ENCODE assay signal across 10 cellular contexts in the genomic region with DNA sequence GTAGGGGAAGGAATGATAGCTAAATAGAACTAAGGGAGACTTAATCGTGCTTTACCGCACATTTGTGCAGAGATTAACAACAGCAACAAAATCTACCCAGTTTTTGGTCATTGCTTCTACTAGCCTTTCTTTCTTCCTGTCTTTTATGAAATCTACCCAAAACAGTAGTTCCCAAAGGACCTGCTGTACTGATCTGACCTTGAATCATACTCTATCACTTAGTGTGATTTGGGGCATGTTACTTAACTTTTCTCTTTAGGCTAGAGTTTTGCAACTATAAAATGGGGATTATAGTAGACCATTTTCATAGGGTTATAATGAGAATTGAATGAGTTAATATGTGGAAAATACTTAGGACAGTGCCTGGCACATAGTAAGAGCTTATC. TPM values are rescaled to one million over a fixed set of nuclear protein-coding genes. Genes with fewer than 3 reads are reported as not detected.
A peak's percentile ranks its signal among the peaks of the same experiment; 100 is the strongest.
DNase-seq lines count a peak whose midpoint lies in the region; ATAC-seq, FAIRE-seq and TF ChIP-seq lines count a peak whose summit lies in the region.
"Had no signal": no experiment of that assay in that cellular context is flagged by ENCODE, and none has a peak within 500 bp of the region (broad histone marks: within the 10 kb centered on the region; RNA-seq: fewer than 3 reads in every experiment).

No MANE protein-coding gene starts in this region.

- no peaks in the 10 kb centered on the region for H3K9me3 Mint-ChIP-seq in CD14-positive monocyte
- H3K9me3 Mint-ChIP-seq: activated B cell treated with CpG ODN at 0.5 μM for 24 hours, immature natural killer cell had no signal

- TF ChIP-seq POLR2A in uterus (IDR thresholded peaks at IDR 0.05) = no peak

- peak overlapping the region; percentile 21 for H3K4me2 ChIP-seq in neuronal stem cell (ENCODE audit: insufficient read depth, low read length, poor library complexity, severe bottlenecking)

- H3K27ac Mint-ChIP-seq in CD14-positive monocyte = no peak overlapping the region
- H3K27ac Mint-ChIP-seq: activated B cell treated with CpG ODN at 0.5 μM for 24 hours, immature natural killer cell had no signal

- H3K4me3 Mint-ChIP-seq in CD14-positive monocyte = no peak overlapping the region
- H3K4me3 Mint-ChIP-seq: activated B cell treated with CpG ODN at 0.5 μM for 24 hours, immature natural killer cell had no signal

- no CpG with 5 or more reads among the region's 2 CpGs for WGBS in neuronal stem cell (ENCODE audit: extremely low coverage in 2 of 2, insufficient read length in 2 of 2, insufficient replicate concordance in 1 of 2), 2 donors
- WGBS in pancreas, 2 donors = 35 to 38% methylated on average over 2 of the region's 2 CpGs

- H3K4me1 ChIP-seq in neuronal stem cell (ENCODE audit: control insufficient read depth in 2 of 2, insufficient read depth in 1 of 2, low read depth in 1 of 2, low read length in 2 of 2) (peaks cover 32 to 37% of the 10 kb centered on the region in 2 donors), uterus (peaks cover 14 to 28% of the 10 kb centered on the region in 2 donors), pancreas (peaks cover 30 to 43% (median 33%) of the 10 kb centered on the region in 3 donors)

- no peak overlapping the region for H3K18ac ChIP-seq in neuronal stem cell (ENCODE audit: low read length)

- H2BK12ac ChIP-seq in neuronal stem cell (ENCODE audit: low read length) = no peak overlapping the region

- no peak overlapping the region for H2BK5ac ChIP-seq in neuronal stem cell (ENCODE audit: low read length)

- H3K4me3 ChIP-seq in neuronal stem cell (ENCODE audit: low read length in 2 of 2) = no peak overlapping the region
- H3K4me3 ChIP-seq in uterus = no peak overlapping the region
- H3K4me3 ChIP-seq in pancreas = no peak overlapping the region

- no peaks in the 10 kb centered on the region for H3K79me1 ChIP-seq in neuronal stem cell (ENCODE audit: low read depth, low read length)

- FAIRE-seq in pancreas (lab: Jason Lieb, UNC) = no peak

- H2AFZ ChIP-seq in neuronal stem cell (ENCODE audit: low read length) = no peak overlapping the region

- no peak overlapping the region for H4K91ac ChIP-seq in neuronal stem cell (ENCODE audit: low read depth, low read length, poor library complexity)

- ATAC-seq in Right ventricle myocardium superior (ENCODE audit: poor library complexity) = peak; percentile 76
- ATAC-seq in pancreas = no peak

- H4K8ac ChIP-seq in neuronal stem cell (ENCODE audit: low read depth, low read length) = no peak overlapping the region

- H3K27me3 ChIP-seq in neuronal stem cell (ENCODE audit: control insufficient read depth in 3 of 3, insufficient read depth in 3 of 3, low read depth in 1 of 3, low read length in 3 of 3) (no peaks in the 10 kb centered on the region), uterus (no peaks in the 10 kb centered on the region), pancreas (no peaks in the 10 kb centered on the region)

- H3K9me3 ChIP-seq in neuronal stem cell (replicated peaks in 1 of 2; ENCODE audit: control insufficient read depth in 2 of 2, insufficient read depth in 1 of 2, low read depth in 1 of 2, low read length in 2 of 2) = no peaks in the 10 kb centered on the region
- H3K9me3 ChIP-seq in uterus = no peaks in the 10 kb centered on the region
- no peaks in the 10 kb centered on the region for H3K9me3 ChIP-seq in pancreas

- no peak overlapping the region for H3K14ac ChIP-seq in neuronal stem cell (ENCODE audit: low read length)

- H3K27ac ChIP-seq in angular gyrus (ENCODE audit: low read depth, low read length) (peak overlapping the region; percentile 49), neuronal stem cell (replicated peaks; ENCODE audit: low read length) (peak overlapping the region; percentile 77), uterus (peak overlapping the region; percentile 67 to 85), pancreas (peak overlapping the region in 2 of 4 donors; percentile 24 to 31)

- H3K4ac ChIP-seq in neuronal stem cell (ENCODE audit: low read length) = no peak overlapping the region

- H2BK120ac ChIP-seq in neuronal stem cell (ENCODE audit: low read depth, low read length) = no peak overlapping the region

- intact Hi-C loops in Right ventricle myocardium superior (cut with DNase I) = no loop called here
- intact Hi-C loops in uterus (cut with DNase I; ENCODE audit: low total_unique reads) = no loop called here
- intact Hi-C loops in pancreas (cut with DNase I) = no loop called here
- intact Hi-C loops in CD14-positive monocyte (cut with micrococcal nuclease) = no loop called here

- no peak overlapping the region for H2BK15ac ChIP-seq in neuronal stem cell (ENCODE audit: low read length)

- DNase-seq in Right ventricle myocardium superior = no peak
- no peak for DNase-seq in neuronal stem cell (ENCODE audit: low spot score)
- DNase-seq in uterus = no peak
- DNase-seq in stimulated activated CD4-positive, alpha-beta T cell treated with anti-CD3 and anti-CD28 coated beads, Interleukin-15, amount 100 ng/mL, for 24 hours = no peak
- DNase-seq in pancreas = no peak
- DNase-seq in CD14-positive monocyte (ENCODE audit: low spot score) = no peak
- DNase-seq: activated B cell treated with CpG ODN at 0.5 μM for 24 hours; effector CD4-positive, alpha-beta T cell; immature natural killer cell had no signal

- peaks cover 4% of the 10 kb centered on the region for H3K4me1 Mint-ChIP-seq in CD14-positive monocyte
- H3K4me1 Mint-ChIP-seq: activated B cell treated with CpG ODN at 0.5 μM for 24 hours, immature natural killer cell had no signal

- TF ChIP-seq CTCF in uterus (IDR thresholded peaks at IDR 0.05) (no peak), pancreas (IDR thresholded peaks at IDR 0.05) (no peak), CD14-positive monocyte (IDR thresholded peaks at IDR 0.05) (no peak)

- H3K36me3 ChIP-seq in neuronal stem cell (replicated peaks in 1 of 2; ENCODE audit: control insufficient read depth in 2 of 2, insufficient read depth in 2 of 2, low read length in 2 of 2) (no peaks in the 10 kb centered on the region), uterus (no peaks in the 10 kb centered on the region), pancreas (no peaks in the 10 kb centered on the region)

- H3K23ac ChIP-seq in neuronal stem cell (ENCODE audit: low read depth, low read length, poor library complexity) = no peak overlapping the region

- no peak overlapping the region for H3K9ac ChIP-seq in neuronal stem cell (ENCODE audit: low read depth, low read length, poor library complexity)

- H3K27me3 Mint-ChIP-seq in CD14-positive monocyte (ENCODE audit: low read depth in 3 of 3) = peaks cover 0 to 4% (median 0%) of the 10 kb centered on the region in 3 donors
- H3K27me3 Mint-ChIP-seq: activated B cell treated with CpG ODN at 0.5 μM for 24 hours had no signal

- no peaks in the 10 kb centered on the region for H3K36me3 Mint-ChIP-seq in CD14-positive monocyte
- H3K36me3 Mint-ChIP-seq: immature natural killer cell had no signal

- H2AK5ac ChIP-seq in neuronal stem cell (ENCODE audit: low read depth, low read length) = no peak overlapping the region

RNA-seq across cellular contexts. Expression of a gene that starts 30.5 kb away (rescaled TPM):
- total RNA-seq in Right ventricle myocardium superior (200 TPM), uterus (100 to 1,000 TPM; 210 to 602 (median 573) TPM), pancreas (100 to 1,000 TPM in 3 of 6 donors, 10 to 100 TPM in 3; 80.3 to 161 (median 107) TPM)
- 51.9 TPM for polyA plus RNA-seq in neuronal stem cell (2013, experiment 1 of 2)
- polyA plus RNA-seq in neuronal stem cell (2013, experiment 2 of 2) = 52.8 TPM
- polyA plus RNA-seq in pancreas (10 to 100 TPM; 49.8 to 58.8 TPM), CD14-positive monocyte (1 to 10 TPM; 3.4 to 4.5 TPM)
